In genomic region chr19:2055871-2056809, GRCh38 we compare ENCODE assay signal across 8 cellular contexts. TPM values are rescaled to one million over a fixed set of nuclear protein-coding genes. Genes with fewer than 3 reads are reported as not detected.
DNase-seq lines count a peak whose midpoint lies in the region; ATAC-seq and TF ChIP-seq lines count a peak whose summit lies in the region.

No MANE protein-coding gene starts in this region.

- peaks cover 25% of the 10 kb centered on the region for H3K4me1 Mint-ChIP-seq in WTC11

- no peaks in the 10 kb centered on the region for H3K9me3 Mint-ChIP-seq in WTC11

- H3K27me3 Mint-ChIP-seq in WTC11 (ENCODE audit: low read depth), result no peaks in the 10 kb centered on the region

- H3K36me3 Mint-ChIP-seq in WTC11, result no peaks in the 10 kb centered on the region

- no peaks in the 10 kb centered on the region for H3K9me3 ChIP-seq in gastrocnemius medialis

- H3K27me3 ChIP-seq in gastrocnemius medialis, result no peaks in the 10 kb centered on the region

- H3K36me3 ChIP-seq in gastrocnemius medialis, result no peaks in the 10 kb centered on the region

- CTCF ChIA-PET in WTC11 (lab: Charles Lee), result interaction anchor here (1.0 to 1.4 kb wide), 2 partner anchors 14 kb away, joined by 4 read pairs; no protein-coding TSS in a partner anchor

- in situ Hi-C loops in gastrocnemius medialis (cut with MboI; ENCODE audit: low sequenced_read_pairs in 4 of 4), result no loop called here

- ATAC-seq in WTC11 (no peak; the same call in 1 of the 2 replicates), gastrocnemius medialis (no peak), GM18868 (IDR thresholded peaks at IDR 0.05; ENCODE audit: unreplicated experiment) (no peak), HG02981 (IDR thresholded peaks at IDR 0.05; ENCODE audit: unreplicated experiment) (no peak)

- no peak overlapping the region for H3K4me3 Mint-ChIP-seq in WTC11

- TF ChIP-seq POLR2A in gastrocnemius medialis (IDR thresholded peaks at IDR 0.05), result peak; percentile 30 to 33

- POLR2A ChIA-PET in WTC11 (lab: Charles Lee), result no interaction called here

- intact Hi-C loops in gastrocnemius medialis (cut with DNase I; ENCODE audit: low total_unique reads), result no loop called here

- H3K4me1 ChIP-seq in gastrocnemius medialis, result peaks cover 52 to 68% of the 10 kb centered on the region in 2 donors

- peak overlapping the region; percentile 28 to 48 (median 46) for H3K4me3 ChIP-seq in gastrocnemius medialis

- H3K27ac Mint-ChIP-seq in WTC11, result peak overlapping the region; percentile 86; the same call in 1 of the 2 replicates

- 0 out of 2 replicates have a peak overlapping the region, but pooled peaks have one; percentile 3 for H3K27ac ChIP-seq in C4-2B
- H3K27ac ChIP-seq in gastrocnemius medialis, result peak overlapping the region; percentile 95 to 100 (median 98)

- peak; percentile 87 for DNase-seq in HT1080 (ENCODE audit: low read depth)
- no peak for DNase-seq in WTC11 (ENCODE audit: low spot score)
- DNase-seq in foreskin melanocyte, result peak; percentile 52
- peak; percentile 53 to 60 for DNase-seq in gastrocnemius medialis
- DNase-seq in activated gamma-delta T cell (lab: John Stamatoyannopoulos, UW), result no peak

- no peak for TF ChIP-seq CTCF in C4-2B (conservative IDR thresholded peaks at IDR 0.05)
- no peak for TF ChIP-seq CTCF in WTC11 (IDR thresholded peaks at IDR 0.05)
- no peak for TF ChIP-seq CTCF in gastrocnemius medialis (IDR thresholded peaks at IDR 0.05 in 4 of 5, conservative IDR thresholded peaks at IDR 0.05 in 1 of 5)

TF ChIP-seq in WTC11, 78 proteins besides CTCF, POLR2A, EP300 and RAD21:
- TF ChIP-seq ZNF263 (CRISPR knock-in tag; IDR thresholded peaks at IDR 0.05; ENCODE audit: low read depth) (peak; percentile 96), ZNF425 (CRISPR knock-in tag; conservative IDR thresholded peaks at IDR 0.05) (no peak)
TF ChIP-seq in WTC11: peak in this region for 1.

RNA-seq across cellular contexts. Expression of gene MKNK2, which starts 5.1 kb away (rescaled TPM):
- 91.4 and 112 TPM in 2 replicates for total RNA-seq in HT1080 (2014; rRNA removed; shearing (Covaris generic))
- polyA plus RNA-seq in HT1080 (2015; cell fraction: cytosol; rRNA removed), result 94.0 and 102 TPM in 2 replicates
- polyA plus RNA-seq in HT1080 (2015; cell fraction: nucleus; rRNA removed), result 97.8 and 103 TPM in 2 replicates
- total RNA-seq in WTC11 (2021) (150 to 165 TPM (median 163 TPM) in 3 replicates), gastrocnemius medialis (1,000 to 10,000 TPM; 1,858 to 2,149 (median 1,965) TPM)

RNA-seq across cellular contexts. Expression of gene MOB3A, which starts 40.0 kb away (rescaled TPM):
- 14.8 and 25.0 TPM in 2 replicates for total RNA-seq in HT1080 (2014; rRNA removed; shearing (Covaris generic))
- 34.6 and 35.6 TPM in 2 replicates for polyA plus RNA-seq in HT1080 (2015; cell fraction: cytosol; rRNA removed)
- 23.7 and 30.2 TPM in 2 replicates for polyA plus RNA-seq in HT1080 (2015; cell fraction: nucleus; rRNA removed)
- total RNA-seq in WTC11 (2021), result 8.1 to 9.8 TPM (median 9.6 TPM) in 3 replicates
- 10 to 100 TPM; 16.0 to 30.8 (median 22.2) TPM for total RNA-seq in gastrocnemius medialis

RNA-seq across cellular contexts. Expression of gene IZUMO4, which starts 40.6 kb away (rescaled TPM):
- 1.7 and 2.8 TPM in 2 replicates for total RNA-seq in HT1080 (2014; rRNA removed; shearing (Covaris generic))
- 0.93 and 2.0 TPM in 2 replicates for polyA plus RNA-seq in HT1080 (2015; cell fraction: cytosol; rRNA removed)
- 9.6 and 12.8 TPM in 2 replicates for polyA plus RNA-seq in HT1080 (2015; cell fraction: nucleus; rRNA removed)
- total RNA-seq in WTC11 (2021) (0.73 to 1.9 TPM (median 1.8 TPM) in 3 replicates), gastrocnemius medialis (1 to 10 TPM in 1 of 4 donors, under 1 TPM in 1, not detected in 2; 0.93 to 1.4 TPM)

RNA-seq across cellular contexts. Expression of gene BTBD2, which starts 40.6 kb away (rescaled TPM):
- 51.8 and 66.6 TPM in 2 replicates for total RNA-seq in HT1080 (2014; rRNA removed; shearing (Covaris generic))
- 127 and 130 TPM in 2 replicates for polyA plus RNA-seq in HT1080 (2015; cell fraction: cytosol; rRNA removed)
- 83.4 and 87.5 TPM in 2 replicates for polyA plus RNA-seq in HT1080 (2015; cell fraction: nucleus; rRNA removed)
- 106 to 148 TPM (median 145 TPM) in 3 replicates for total RNA-seq in WTC11 (2021)
- 10 to 100 TPM; 54.6 to 82.9 (median 63.6) TPM for total RNA-seq in gastrocnemius medialis

Comparison
In these comparisons a context has a peak if more than half of its experiments do, and no peak if none do; other contexts are left out.
1. DNase-seq: peak in HT1080 (single experiment), foreskin melanocyte (single experiment) and gastrocnemius medialis (2 of 2); none in WTC11 (single experiment) and activated gamma-delta T cell (single experiment).
2. RNA of gene MKNK2, which starts 5.1 kb away (total RNA-seq): 1,858 to 2,149 TPM in gastrocnemius medialis; 150 to 165 TPM in WTC11 and 91.4 to 112 TPM in HT1080; every median in the first group is over 10 times any median in the second.